In the genomic region with DNA sequence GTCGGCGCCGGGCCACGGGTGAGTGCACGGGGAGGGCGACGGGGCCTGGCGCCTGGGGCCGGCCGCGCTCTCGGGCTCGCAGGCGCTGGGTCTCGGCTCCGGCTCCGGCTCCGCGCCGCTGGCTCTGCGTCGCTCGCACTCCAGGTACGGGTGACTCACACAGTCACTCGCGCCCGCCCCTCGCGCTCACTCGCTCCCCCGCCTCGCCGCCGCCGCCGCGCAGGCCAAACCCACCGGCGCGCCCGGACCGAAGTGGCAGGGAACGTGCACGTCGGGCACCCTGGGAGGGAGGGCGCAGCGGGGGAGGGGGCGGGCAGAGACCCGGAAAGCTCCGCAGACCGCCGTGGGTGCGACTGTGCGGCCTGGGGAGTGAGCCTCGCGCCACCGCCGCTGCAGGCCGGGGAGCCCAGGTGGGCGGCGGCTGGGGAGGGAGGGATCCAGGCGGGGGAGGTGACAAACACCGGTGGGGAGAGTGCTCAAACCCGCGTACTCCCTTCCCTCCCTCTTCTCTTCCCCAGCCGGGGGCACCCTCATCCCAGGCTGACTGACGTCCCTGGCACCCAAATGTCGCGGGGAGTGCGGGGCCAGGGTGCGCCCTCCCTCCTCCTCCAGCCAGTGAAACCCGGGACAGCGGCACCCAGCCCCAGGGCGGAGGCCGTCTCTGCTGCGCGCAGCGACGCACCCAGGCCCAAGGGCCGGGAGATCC, we compare ENCODE assay signal across 9 cellular contexts.
DNase-seq lines count a peak whose midpoint lies in the region; FAIRE-seq and TF ChIP-seq lines count a peak whose summit lies in the region.
"Had no signal": no experiment of that assay in that cellular context is flagged by ENCODE, and none has a peak within 500 bp of the region (broad histone marks: within the 10 kb centered on the region; RNA-seq: fewer than 3 reads in every experiment).

No MANE protein-coding gene starts in this region.

- intact Hi-C loops in ovary (cut with DNase I), result no loop called here

- H3K36me3 ChIP-seq in ovary, result no peaks in the 10 kb centered on the region

- H3K27ac ChIP-seq in ovary, result no peak overlapping the region

- peaks cover 4% of the 10 kb centered on the region for H3K4me1 ChIP-seq in ovary (ENCODE audit: insufficient read depth)

- peaks cover 9% of the 10 kb centered on the region for H3K4me1 Mint-ChIP-seq in activated T-cell treated with anti-CD3 and anti-CD28 coated beads, Interleukin-2, amount 50 U/mL, for 24 hours (ENCODE audit: low read depth)

- H3K36me3 Mint-ChIP-seq in activated T-cell treated with anti-CD3 and anti-CD28 coated beads, Interleukin-2, amount 50 U/mL, for 24 hours (ENCODE audit: low read depth), result no peaks in the 10 kb centered on the region

- H3K27me3 ChIP-seq in ovary, result no peaks in the 10 kb centered on the region

- peak overlapping the region; percentile 33 for H3K4me3 ChIP-seq in ovary

- TF ChIP-seq CTCF in ovary (IDR thresholded peaks at IDR 0.05), result no peak

- H3K9me3 Mint-ChIP-seq in activated T-cell treated with anti-CD3 and anti-CD28 coated beads, Interleukin-2, amount 50 U/mL, for 24 hours, result no peaks in the 10 kb centered on the region
- H3K9me3 Mint-ChIP-seq: activated B cell treated with CpG ODN at 0.5 μM for 24 hours had no signal

- no peak for FAIRE-seq in urothelium cell line (lab: Jason Lieb, UNC)

- no peak overlapping the region for H3K4me3 Mint-ChIP-seq in activated T-cell treated with anti-CD3 and anti-CD28 coated beads, Interleukin-2, amount 50 U/mL, for 24 hours
- H3K4me3 Mint-ChIP-seq: activated B cell treated with CpG ODN at 0.5 μM for 24 hours had no signal

- no peak overlapping the region for H3K27ac Mint-ChIP-seq in activated T-cell treated with anti-CD3 and anti-CD28 coated beads, Interleukin-2, amount 50 U/mL, for 24 hours
- H3K27ac Mint-ChIP-seq: activated B cell treated with CpG ODN at 0.5 μM for 24 hours had no signal

- TF ChIP-seq POLR2A in ovary (IDR thresholded peaks at IDR 0.05), result no peak

- peaks cover 63% of the 10 kb centered on the region for H3K27me3 Mint-ChIP-seq in activated T-cell treated with anti-CD3 and anti-CD28 coated beads, Interleukin-2, amount 50 U/mL, for 24 hours

- DNase-seq in DMS79 treated with DMSO at 0.1 percent for 48 hours (lab: John Stamatoyannopoulos, UW) (peak; percentile 1), DMS79 (lab: John Stamatoyannopoulos, UW) (no peak), LoVo (ENCODE audit: low spot score) (peak; percentile 77), glomerular visceral epithelial cell (ENCODE audit: extremely low spot score) (peak; percentile 53), ovary (peak; percentile 15 to 53 (median 31)), urothelium cell line (ENCODE audit: low spot score) (peak; percentile 82), foreskin melanocyte (no peak)
- DNase-seq in activated T-cell treated with anti-CD3 and anti-CD28 coated beads, Interleukin-2, amount 50 U/mL, for 24 hours, result peak; percentile 52
- DNase-seq: activated B cell treated with CpG ODN at 0.5 μM for 24 hours had no signal

- WGBS in ovary, 3 donors, result 1% methylated on average over 36 to 80 of the region's 80 CpGs

- no peaks in the 10 kb centered on the region for H3K9me3 ChIP-seq in ovary

- no peak for TF ChIP-seq EP300 in ovary (IDR thresholded peaks at IDR 0.05)

Comparison
In these comparisons a context has a peak if more than half of its experiments do, and no peak if none do; other contexts are left out.
1. DNase-seq: peak in DMS79 treated with DMSO at 0.1 percent for 48 hours (single experiment), LoVo (single experiment), activated T-cell treated with anti-CD3 and anti-CD28 coated beads, Interleukin-2, amount 50 U/mL, for 24 hours (single experiment), glomerular visceral epithelial cell (single experiment), ovary (5 of 5) and urothelium cell line (single experiment); none in DMS79 (single experiment) and foreskin melanocyte (single experiment).